ENCODE assay signal across 9 cellular contexts in genomic region chr11:119363081-119363861, GRCh38. TPM values are rescaled to one million over a fixed set of nuclear protein-coding genes. Genes with fewer than 3 reads are reported as not detected.
A peak's percentile ranks its signal among the peaks of the same experiment; 100 is the strongest.
DNase-seq lines count a peak whose midpoint lies in the region; ATAC-seq and TF ChIP-seq lines count a peak whose summit lies in the region.
"Had no signal": no experiment of that assay in that cellular context is flagged by ENCODE, and none has a peak within 500 bp of the region (broad histone marks: within the 10 kb centered on the region; RNA-seq: fewer than 3 reads in every experiment).

No MANE protein-coding gene starts in this region.

- no peaks in the 10 kb centered on the region for H3K9me3 Mint-ChIP-seq in natural killer cell
- peaks cover 2% of the 10 kb centered on the region for H3K9me3 Mint-ChIP-seq in natural killer cell treated with Interleukin-12 subunit alpha and Interleukin-12 subunit beta and Interleukin-15 and Interleukin-18, amount 100 ng/mL, for 72 hours
- H3K9me3 Mint-ChIP-seq in effector memory CD8-positive, alpha-beta T cell, result no peaks in the 10 kb centered on the region
- H3K9me3 Mint-ChIP-seq in naive thymus-derived CD8-positive, alpha-beta T cell, result no peaks in the 10 kb centered on the region

- no peak for DNase-seq in natural killer cell
- DNase-seq in natural killer cell treated with Interleukin-12 subunit alpha and Interleukin-12 subunit beta and Interleukin-15 and Interleukin-18, amount 100 ng/mL, for 72 hours (ENCODE audit: low spot score), result no peak
- no peak for DNase-seq in effector memory CD8-positive, alpha-beta T cell
- DNase-seq in naive thymus-derived CD8-positive, alpha-beta T cell, result no peak
- DNase-seq in NCI-H345 (lab: John Stamatoyannopoulos, UW), result no peak
- DNase-seq in cortex of kidney (lab: John Stamatoyannopoulos, UW), result no peak
- no peak for DNase-seq in foreskin melanocyte
- DNase-seq: NCI-H1436 treated with DMSO at 0.1 percent for 48 hours had no signal

- peaks cover 51 to 60% of the 10 kb centered on the region in 2 donors for H3K27me3 Mint-ChIP-seq in natural killer cell (ENCODE audit: low read depth in 2 of 2)
- peaks cover 52 to 55% of the 10 kb centered on the region in 2 donors for H3K27me3 Mint-ChIP-seq in natural killer cell treated with Interleukin-12 subunit alpha and Interleukin-12 subunit beta and Interleukin-15 and Interleukin-18, amount 100 ng/mL, for 72 hours
- H3K27me3 Mint-ChIP-seq in effector memory CD8-positive, alpha-beta T cell, result peaks cover 57 to 64% of the 10 kb centered on the region in 2 donors
- H3K27me3 Mint-ChIP-seq in naive thymus-derived CD8-positive, alpha-beta T cell, result peaks cover 27 to 60% (median 41%) of the 10 kb centered on the region in 5 donors

- H3K27ac Mint-ChIP-seq in natural killer cell, result no peak overlapping the region
- no peak overlapping the region for H3K27ac Mint-ChIP-seq in natural killer cell treated with Interleukin-12 subunit alpha and Interleukin-12 subunit beta and Interleukin-15 and Interleukin-18, amount 100 ng/mL, for 72 hours
- no peak overlapping the region for H3K27ac Mint-ChIP-seq in effector memory CD8-positive, alpha-beta T cell
- no peak overlapping the region for H3K27ac Mint-ChIP-seq in naive thymus-derived CD8-positive, alpha-beta T cell

- ATAC-seq in natural killer cell (no peak), GM19452 (IDR thresholded peaks at IDR 0.05; ENCODE audit: unreplicated experiment) (no peak)
- ATAC-seq in natural killer cell treated with Interleukin-12 subunit alpha and Interleukin-12 subunit beta and Interleukin-15 and Interleukin-18, amount 100 ng/mL, for 72 hours, result no peak
- no peak for ATAC-seq in effector memory CD8-positive, alpha-beta T cell (replicated peaks)
- no peak for ATAC-seq in naive thymus-derived CD8-positive, alpha-beta T cell

- peaks cover 7% of the 10 kb centered on the region in 2 donors for H3K4me1 Mint-ChIP-seq in natural killer cell
- H3K4me1 Mint-ChIP-seq in natural killer cell treated with Interleukin-12 subunit alpha and Interleukin-12 subunit beta and Interleukin-15 and Interleukin-18, amount 100 ng/mL, for 72 hours (ENCODE audit: low read depth in 2 of 2), result peaks cover 6 to 7% of the 10 kb centered on the region in 2 donors
- H3K4me1 Mint-ChIP-seq in effector memory CD8-positive, alpha-beta T cell (ENCODE audit: low read depth in 2 of 2), result peaks cover 4 to 13% of the 10 kb centered on the region in 2 donors
- peaks cover 8 to 14% (median 13%) of the 10 kb centered on the region in 4 donors for H3K4me1 Mint-ChIP-seq in naive thymus-derived CD8-positive, alpha-beta T cell

- intact Hi-C loops in natural killer cell (cut with micrococcal nuclease), result no loop called here

- H3K36me3 Mint-ChIP-seq in natural killer cell, result peaks cover 6% of the 10 kb centered on the region
- H3K36me3 Mint-ChIP-seq in natural killer cell treated with Interleukin-12 subunit alpha and Interleukin-12 subunit beta and Interleukin-15 and Interleukin-18, amount 100 ng/mL, for 72 hours, result no peaks in the 10 kb centered on the region
- peaks cover 11% of the 10 kb centered on the region for H3K36me3 Mint-ChIP-seq in effector memory CD8-positive, alpha-beta T cell (ENCODE audit: insufficient read depth)
- H3K36me3 Mint-ChIP-seq in naive thymus-derived CD8-positive, alpha-beta T cell, result no peaks in the 10 kb centered on the region

- TF ChIP-seq CTCF in natural killer cell (IDR thresholded peaks at IDR 0.05), result no peak

- POLR2A ChIA-PET in naive thymus-derived CD8-positive, alpha-beta T cell (lab: Charles Lee), result no interaction called here

- H3K4me3 Mint-ChIP-seq in natural killer cell, result peak overlapping the region; percentile 6
- no peak overlapping the region for H3K4me3 Mint-ChIP-seq in natural killer cell treated with Interleukin-12 subunit alpha and Interleukin-12 subunit beta and Interleukin-15 and Interleukin-18, amount 100 ng/mL, for 72 hours
- H3K4me3 Mint-ChIP-seq in effector memory CD8-positive, alpha-beta T cell, result peak overlapping the region; percentile 44 to 64
- H3K4me3 Mint-ChIP-seq in naive thymus-derived CD8-positive, alpha-beta T cell, result peak overlapping the region; percentile 30 to 78 (median 53)

RNA-seq across cellular contexts. Expression of gene MFRP, which starts 16.8 kb away (rescaled TPM):
- total RNA-seq in natural killer cell, result not detected
- not detected for total RNA-seq in natural killer cell treated with Interleukin-12 subunit alpha and Interleukin-12 subunit beta and Interleukin-15 and Interleukin-18, amount 100 ng/mL, for 72 hours
- total RNA-seq in naive thymus-derived CD8-positive, alpha-beta T cell, result not detected
- not detected for polyA plus RNA-seq in naive thymus-derived CD8-positive, alpha-beta T cell

RNA-seq across cellular contexts. Expression of gene USP2, which starts 18.2 kb away (rescaled TPM):
- total RNA-seq in natural killer cell, result 1 to 10 TPM in 1 of 3 donors, under 1 TPM in 1, not detected in 1; 0.50 to 3.9 TPM
- total RNA-seq in natural killer cell treated with Interleukin-12 subunit alpha and Interleukin-12 subunit beta and Interleukin-15 and Interleukin-18, amount 100 ng/mL, for 72 hours, result not detected
- under 1 TPM; 0.16 to 0.23 TPM for total RNA-seq in naive thymus-derived CD8-positive, alpha-beta T cell
- polyA plus RNA-seq in naive thymus-derived CD8-positive, alpha-beta T cell, result under 1 TPM in 1 of 3 donors, not detected in 2; 0.13 TPM

RNA-seq across cellular contexts. Expression of gene C1QTNF5, which starts 22.6 kb away (rescaled TPM):
- total RNA-seq in natural killer cell, result not detected
- total RNA-seq in natural killer cell treated with Interleukin-12 subunit alpha and Interleukin-12 subunit beta and Interleukin-15 and Interleukin-18, amount 100 ng/mL, for 72 hours, result not detected
- not detected for total RNA-seq in naive thymus-derived CD8-positive, alpha-beta T cell
- polyA plus RNA-seq in naive thymus-derived CD8-positive, alpha-beta T cell, result not detected

RNA-seq across cellular contexts. Expression of gene RNF26, which starts 28.9 kb away (rescaled TPM):
- total RNA-seq in natural killer cell, result 10 to 100 TPM; 18.0 to 21.8 (median 18.1) TPM
- 10 to 100 TPM; 16.6 to 32.5 TPM for total RNA-seq in natural killer cell treated with Interleukin-12 subunit alpha and Interleukin-12 subunit beta and Interleukin-15 and Interleukin-18, amount 100 ng/mL, for 72 hours
- total RNA-seq in naive thymus-derived CD8-positive, alpha-beta T cell, result 10 to 100 TPM; 19.8 to 21.1 TPM
- polyA plus RNA-seq in naive thymus-derived CD8-positive, alpha-beta T cell, result 10 to 100 TPM; 37.0 to 45.9 (median 39.6) TPM

RNA-seq across cellular contexts. Expression of gene MCAM, which starts 46.3 kb away (rescaled TPM):
- 1 to 10 TPM in 1 of 3 donors, under 1 TPM in 2; 0.11 to 2.0 (median 0.19) TPM for total RNA-seq in natural killer cell
- total RNA-seq in natural killer cell treated with Interleukin-12 subunit alpha and Interleukin-12 subunit beta and Interleukin-15 and Interleukin-18, amount 100 ng/mL, for 72 hours, result 1 to 10 TPM in 1 of 2 donors, under 1 TPM in 1; 0.74 to 1.7 TPM
- total RNA-seq in naive thymus-derived CD8-positive, alpha-beta T cell, result under 1 TPM; 0.33 to 0.55 TPM
- 1 to 10 TPM in 1 of 3 donors, under 1 TPM in 2; 0.35 to 1.2 (median 0.65) TPM for polyA plus RNA-seq in naive thymus-derived CD8-positive, alpha-beta T cell
